14 cellular contexts compared by ENCODE assay signal in genomic region chr14:18964878-18965277, GRCh38. TPM values are rescaled to one million over a fixed set of nuclear protein-coding genes. Genes with fewer than 3 reads are reported as not detected.
DNase-seq lines count a peak whose midpoint lies in the region; ATAC-seq, FAIRE-seq and TF ChIP-seq lines count a peak whose summit lies in the region.
"Not testable (repeated sequence)": the region's sequence is repeated elsewhere in the genome, so short reads cannot be mapped to it uniquely, and the experiment has no call there.
"Had no signal": no experiment of that assay in that cellular context is flagged by ENCODE, and none has a peak within 500 bp of the region (broad histone marks: within the 10 kb centered on the region; RNA-seq: fewer than 3 reads in every experiment).

No MANE protein-coding gene starts in this region.

- no CpG with 5 or more reads among the region's 5 CpGs for WGBS in HepG2 (ENCODE audit: low lambda C conversion rate)
- no CpG with 5 or more reads among the region's 5 CpGs for WGBS in upper lobe of left lung, 2 donors

- not testable (repeated sequence) for H3K36me3 Mint-ChIP-seq in activated naive CD8-positive, alpha-beta T cell treated with anti-CD3 and anti-CD28 coated beads, Interleukin-2, amount 50 U/mL, for 24 hours (ENCODE audit: low read depth)

- H3K36me3 ChIP-seq in HepG2 (replicated peaks in 1 of 2; ENCODE audit: control insufficient read depth in 1 of 2, insufficient read depth in 2 of 2, low read length in 2 of 2); mucosa of descending colon (ENCODE audit: low read depth); upper lobe of left lung: not testable (repeated sequence)

- H3K4me3 Mint-ChIP-seq in activated naive CD8-positive, alpha-beta T cell treated with anti-CD3 and anti-CD28 coated beads, Interleukin-2, amount 50 U/mL, for 24 hours = not testable (repeated sequence)

- H3K27ac Mint-ChIP-seq in activated naive CD8-positive, alpha-beta T cell treated with anti-CD3 and anti-CD28 coated beads, Interleukin-2, amount 50 U/mL, for 24 hours = not testable (repeated sequence)

- not testable (repeated sequence) for H3K9ac ChIP-seq in HepG2 (ENCODE audit: insufficient read depth, low read depth, low read length)

- not testable (repeated sequence) for TF ChIP-seq EP300 in HepG2 (IDR thresholded peaks at IDR 0.05; ENCODE audit: low read depth in 2 of 2, low read length in 2 of 2); HepG2 (CRISPR knock-in tag; IDR thresholded peaks at IDR 0.05; ENCODE audit: borderline replicate concordance); upper lobe of left lung (IDR thresholded peaks at IDR 0.05)

- CTCF ChIA-PET in HepG2 (lab: Yijun Ruan, JAX; ENCODE audit: low intra/inter-chr PET ratio, low total read pairs) = not testable (repeated sequence)

- H2AFZ ChIP-seq in HepG2 (ENCODE audit: low read length) = not testable (repeated sequence)

- DNase-seq in activated naive CD8-positive, alpha-beta T cell treated with anti-CD3 and anti-CD28 coated beads, Interleukin-2, amount 50 U/mL, for 24 hours; Right ventricle myocardium inferior (ENCODE audit: missing footprints); HepG2 (ENCODE audit: low spot score); mucosa of descending colon; stimulated activated naive CD8-positive, alpha-beta T cell treated with anti-CD3 and anti-CD28 coated beads, Interleukin-15, Interleukin-2, amounts not matched to agents 100 U/mL and 50 U/mL, for 24 hours; upper lobe of left lung: not testable (repeated sequence)

- POLR2A ChIA-PET in HepG2 (lab: Yijun Ruan, JAX) = not testable (repeated sequence)

- TF ChIP-seq RAD21 in HepG2 (CRISPR knock-in tag; IDR thresholded peaks at IDR 0.05) = not testable (repeated sequence)

- TF ChIP-seq CTCF in HepG2 (CRISPR knock-in tag; IDR thresholded peaks at IDR 0.05); mucosa of descending colon (IDR thresholded peaks at IDR 0.05); upper lobe of left lung (IDR thresholded peaks at IDR 0.05): not testable (repeated sequence)

- H4K20me1 ChIP-seq in HepG2 (ENCODE audit: insufficient read depth, low read length) = not testable (repeated sequence)

- ATAC-seq in activated naive CD8-positive, alpha-beta T cell treated with anti-CD3 and anti-CD28 coated beads, Interleukin-2, amount 50 U/mL, for 24 hours = peak; percentile 34
- ATAC-seq in Right ventricle myocardium inferior (peak; percentile 26), HepG2 (peak; percentile 28; the same call in 1 of the 3 replicates), mucosa of descending colon (peak; percentile 31), upper lobe of left lung (ENCODE audit: low FRiP score in 2 of 2) (peak; percentile 34 to 73)
- ATAC-seq in stimulated activated naive CD8-positive, alpha-beta T cell treated with anti-CD3 and anti-CD28 coated beads, Interleukin-15, Interleukin-2, amounts not matched to agents 100 U/mL and 50 U/mL, for 24 hours = peak; percentile 32

- H3K27ac ChIP-seq in HepG2 (ENCODE audit: extremely low read length, insufficient read depth, low read length); upper lobe of left lung: not testable (repeated sequence)

- not testable (repeated sequence) for H3K9me3 ChIP-seq in HepG2 (ENCODE audit: low read length); mucosa of descending colon; upper lobe of left lung

- not testable (repeated sequence) for BruUV-seq in HepG2 (replicated peaks; lab: Mats Ljungman, UMichigan)

- H3K79me2 ChIP-seq in HepG2 (ENCODE audit: insufficient read depth, low read length) = not testable (repeated sequence)

- H3K27me3 ChIP-seq in HepG2 (ENCODE audit: control insufficient read depth in 1 of 2, insufficient read depth in 2 of 2, low read length in 2 of 2); upper lobe of left lung: not testable (repeated sequence)

- H3K27me3 Mint-ChIP-seq in activated naive CD8-positive, alpha-beta T cell treated with anti-CD3 and anti-CD28 coated beads, Interleukin-2, amount 50 U/mL, for 24 hours = not testable (repeated sequence)

- not testable (repeated sequence) for TF ChIP-seq POLR2A in HepG2 (IDR thresholded peaks at IDR 0.05; ENCODE audit: insufficient read depth in 1 of 2, low read depth in 2 of 2, low read length in 2 of 2); upper lobe of left lung (IDR thresholded peaks at IDR 0.05)

- in situ Hi-C loops in HepG2 (cut with HindIII; ENCODE audit: extremely low pct_ligation_motif_present, low pct_unique_long_range_greater_than_20kb) = not testable (repeated sequence)

- FAIRE-seq in HepG2 (lab: Jason Lieb, UNC) = not testable (repeated sequence)

- not testable (repeated sequence) for H3K4me1 ChIP-seq in HepG2 (ENCODE audit: insufficient read depth, low read length); mucosa of descending colon (ENCODE audit: low read depth); upper lobe of left lung

- H3K4me3 ChIP-seq in HepG2 (replicated peaks in 1 of 3; ENCODE audit: insufficient read depth in 1 of 3, low read depth in 2 of 3, low read length in 3 of 3); mucosa of descending colon; upper lobe of left lung: not testable (repeated sequence)

- H3K4me1 Mint-ChIP-seq in activated naive CD8-positive, alpha-beta T cell treated with anti-CD3 and anti-CD28 coated beads, Interleukin-2, amount 50 U/mL, for 24 hours = not testable (repeated sequence)

- not testable (repeated sequence) for H3K4me2 ChIP-seq in HepG2 (ENCODE audit: low read depth, low read length)

- intact Hi-C loops in Right ventricle myocardium inferior (cut with DNase I); HepG2 (cut with micrococcal nuclease; ENCODE audit: unreplicated experiment); mucosa of descending colon (cut with DNase I, micrococcal nuclease): not testable (repeated sequence)

- H3K9me3 Mint-ChIP-seq in activated naive CD8-positive, alpha-beta T cell treated with anti-CD3 and anti-CD28 coated beads, Interleukin-2, amount 50 U/mL, for 24 hours = not testable (repeated sequence)

RNA-seq across cellular contexts. Expression of gene POTEM, which starts 2.4 kb away (rescaled TPM):
- total RNA-seq in Right ventricle myocardium inferior (not detected), HepG2 (2016; rRNA removed; fragmentation: Illumina TruSeq; extraction: Trizol) (not detected in 2 replicates), mucosa of descending colon (not detected), upper lobe of left lung (not detected)
- total RNA-seq in HepG2 (2016; cell fraction: cytosol; rRNA removed; fragmentation: Illumina TruSeq; extraction: Trizol; ENCODE audit: low read depth) = not detected in 2 replicates
- not detected in 2 replicates for total RNA-seq in HepG2 (2016; cell fraction: insoluble cytoplasmic fraction; rRNA removed; fragmentation: Illumina TruSeq; extraction: Trizol)
- not detected in 2 replicates for total RNA-seq in HepG2 (2016; cell fraction: membrane; rRNA removed; fragmentation: Illumina TruSeq; extraction: Trizol)
- total RNA-seq in HepG2 (2016; cell fraction: nucleus; rRNA removed; fragmentation: Illumina TruSeq; extraction: Trizol) = not detected in 2 replicates
- not detected in 2 replicates for polyA plus RNA-seq in HepG2 (2011; rRNA removed)
- not detected in 2 replicates for polyA plus RNA-seq in HepG2 (2011; cell fraction: cytosol; rRNA removed)
- not detected in 2 replicates for polyA plus RNA-seq in HepG2 (2011; cell fraction: nucleus; rRNA removed)
- not detected in 2 replicates for polyA plus RNA-seq in HepG2 (2012)
- polyA plus RNA-seq in HepG2 (2016; cell fraction: cytosol; fragmentation: Illumina TruSeq; extraction: Trizol; ENCODE audit: low read depth) = not detected in 2 replicates
- polyA plus RNA-seq in HepG2 (2016; cell fraction: insoluble cytoplasmic fraction; fragmentation: Illumina TruSeq; extraction: Trizol; ENCODE audit: low read depth) = not detected in 2 replicates
- polyA plus RNA-seq in HepG2 (2016; cell fraction: membrane; fragmentation: Illumina TruSeq; extraction: Trizol; ENCODE audit: low read depth) = not detected in 2 replicates
- not detected in 2 replicates for polyA plus RNA-seq in HepG2 (2016; cell fraction: nucleus; fragmentation: Illumina TruSeq; extraction: Trizol; ENCODE audit: insufficient read depth, low read depth)
- polyA minus RNA-seq in HepG2 (2011; rRNA and poly(A)+ RNA removed; ENCODE audit: low replicate concordance) = not detected in 2 replicates
- not detected in 2 replicates for polyA minus RNA-seq in HepG2 (2011; cell fraction: cytosol; rRNA and poly(A)+ RNA removed)
- not detected in 2 replicates for polyA minus RNA-seq in HepG2 (2011; cell fraction: nucleus; rRNA and poly(A)+ RNA removed)
- total RNA-seq: A673; CD4-positive, alpha-beta memory T cell; CD4-positive, CD25-positive, alpha-beta regulatory T cell; CD8-positive, alpha-beta memory T cell; G401; GM12878 had no signal
- polyA plus RNA-seq: AG04450; CD14-positive monocyte; CD4-positive, alpha-beta memory T cell; CD4-positive, CD25-positive, alpha-beta regulatory T cell; CD8-positive, alpha-beta memory T cell had no signal
